ENCODE assay signal across 8 cellular contexts in the genomic region with DNA sequence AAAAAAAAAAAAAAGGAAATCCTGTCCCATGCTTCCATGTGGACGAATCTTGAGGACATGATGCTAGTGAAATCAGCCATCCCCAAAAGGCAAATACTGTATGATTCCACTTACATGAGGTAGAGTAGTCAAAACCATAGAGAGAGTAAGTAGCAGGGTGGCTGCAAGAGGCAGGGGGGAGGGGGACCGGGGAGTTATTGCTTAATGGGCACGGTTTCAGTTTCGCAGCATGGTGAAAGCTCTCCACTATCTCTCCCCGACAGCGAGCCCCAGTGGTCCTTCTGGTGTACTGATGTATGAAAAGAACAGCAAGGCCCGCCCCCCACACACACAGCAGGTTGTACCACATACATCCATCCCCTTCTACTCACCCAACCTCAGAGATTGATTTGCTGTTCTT. TPM values are rescaled to one million over a fixed set of nuclear protein-coding genes. Genes with fewer than 3 reads are reported as not detected.
A peak's percentile ranks its signal among the peaks of the same experiment; 100 is the strongest.
DNase-seq lines count a peak whose midpoint lies in the region; ATAC-seq and TF ChIP-seq lines count a peak whose summit lies in the region.

No MANE protein-coding gene starts in this region.

- H3K27me3 ChIP-seq in GM23338 (ENCODE audit: insufficient read depth) (no peaks in the 10 kb centered on the region), testis (no peaks in the 10 kb centered on the region)

- no peaks in the 10 kb centered on the region for H4K20me1 ChIP-seq in GM23338 (replicated peaks; ENCODE audit: insufficient read depth)

- 71 to 72% methylated on average over 7 of the region's 7 CpGs for WGBS in testis, 2 donors

- POLR2A ChIA-PET in naive thymus-derived CD8-positive, alpha-beta T cell (lab: Charles Lee): interaction anchor here (0.7 to 1.1 kb wide), 2 partner anchors 24 to 52 kb away, joined by 6 to 7 read pairs; no protein-coding TSS in a partner anchor

- no peaks in the 10 kb centered on the region for H3F3A ChIP-seq in GM23338 (replicated peaks; ENCODE audit: low read depth)

- no peak overlapping the region for H2AFZ ChIP-seq in GM23338

- no peaks in the 10 kb centered on the region for H3K9me3 ChIP-seq in testis

- no peak overlapping the region; the same call in 1 of the 2 replicates for H3K27ac Mint-ChIP-seq in GM23338
- peak overlapping the region in 6 of 10 donors; percentile 15 to 91 (median 76) for H3K27ac Mint-ChIP-seq in naive thymus-derived CD8-positive, alpha-beta T cell

- peak; percentile 79 for ATAC-seq in GM23338
- ATAC-seq in naive thymus-derived CD8-positive, alpha-beta T cell: peak; percentile 94 to 99

- no peaks in the 10 kb centered on the region for H3K79me2 ChIP-seq in GM23338 (replicated peaks; ENCODE audit: insufficient read depth)

- TF ChIP-seq CTCF in GM10266 (IDR thresholded peaks at IDR 0.05; ENCODE audit: control insufficient read depth, insufficient read depth, low read depth, missing control alignments) (peak; percentile 50), GM23338 (conservative IDR thresholded peaks at IDR 0.05; ENCODE audit: low read depth in 2 of 2) (peak; percentile 17 to 35; a peak in 2 of 4 replicates), testis (IDR thresholded peaks at IDR 0.05) (no peak)

- no peaks in the 10 kb centered on the region for H3K9me3 Mint-ChIP-seq in GM23338
- H3K9me3 Mint-ChIP-seq in naive thymus-derived CD8-positive, alpha-beta T cell: no peaks in the 10 kb centered on the region

- peaks cover 12% of the 10 kb centered on the region; the same call in 2 of the 3 replicates for H3K36me3 Mint-ChIP-seq in GM23338 (ENCODE audit: low read depth)
- H3K36me3 Mint-ChIP-seq in naive thymus-derived CD8-positive, alpha-beta T cell: peaks cover 0 to 24% (median 11%) of the 10 kb centered on the region in 3 donors

- no peaks in the 10 kb centered on the region for H3K36me3 ChIP-seq in GM23338 (ENCODE audit: insufficient read depth)
- no peaks in the 10 kb centered on the region for H3K36me3 ChIP-seq in testis (ENCODE audit: low read depth, missing control alignments)

- H3K27ac ChIP-seq in GM23338 (ENCODE audit: low read depth): no peak overlapping the region
- H3K27ac ChIP-seq in testis: no peak overlapping the region

- no peak for TF ChIP-seq POLR2A in testis (IDR thresholded peaks at IDR 0.05)

- H3K4me3 ChIP-seq in GM23338 (no peak overlapping the region), testis (no peak overlapping the region)

- H3K4me1 Mint-ChIP-seq in GM23338: peaks cover 15% of the 10 kb centered on the region
- H3K4me1 Mint-ChIP-seq in naive thymus-derived CD8-positive, alpha-beta T cell: peaks cover 0 to 9% (median 5%) of the 10 kb centered on the region in 4 donors

- H3K9me2 ChIP-seq in GM23338 (ENCODE audit: insufficient read depth): no peaks in the 10 kb centered on the region

- no peak overlapping the region for H3K4me3 Mint-ChIP-seq in GM23338
- H3K4me3 Mint-ChIP-seq in naive thymus-derived CD8-positive, alpha-beta T cell: no peak overlapping the region

- peak; percentile 88 for DNase-seq in GM10266 (ENCODE audit: extremely low spot score)
- DNase-seq in GM23338 (ENCODE audit: low spot score): peak; percentile 74
- peak; percentile 95 for DNase-seq in MV-4-11 (lab: John Stamatoyannopoulos, UW)
- DNase-seq in activated CD4-positive, CD25-positive, alpha-beta regulatory T cell (lab: John Stamatoyannopoulos, UW): peak; percentile 28 to 57 (median 44)
- DNase-seq in cerebellum (ENCODE audit: low spot score): peak; percentile 62
- peak; percentile 31 to 75 (median 66) for DNase-seq in naive thymus-derived CD8-positive, alpha-beta T cell
- peak; percentile 56 for DNase-seq in testis
- no peak for DNase-seq in SW480 (ENCODE audit: low spot score)

- no peak overlapping the region for H3K4me2 ChIP-seq in GM23338

- H3K4me1 ChIP-seq in GM23338 (ENCODE audit: insufficient read depth) (peaks cover 9% of the 10 kb centered on the region), testis (no peaks in the 10 kb centered on the region)

- H3K27me3 Mint-ChIP-seq in GM23338 (ENCODE audit: insufficient read depth, low read depth, poor library complexity): no peaks in the 10 kb centered on the region
- H3K27me3 Mint-ChIP-seq in naive thymus-derived CD8-positive, alpha-beta T cell: no peaks in the 10 kb centered on the region

- intact Hi-C loops in testis (cut with DNase I; ENCODE audit: low total_unique reads): no loop called here

TF ChIP-seq in GM23338, 12 proteins besides CTCF, POLR2A, EP300 and RAD21:
- TF ChIP-seq, protein P1, sequence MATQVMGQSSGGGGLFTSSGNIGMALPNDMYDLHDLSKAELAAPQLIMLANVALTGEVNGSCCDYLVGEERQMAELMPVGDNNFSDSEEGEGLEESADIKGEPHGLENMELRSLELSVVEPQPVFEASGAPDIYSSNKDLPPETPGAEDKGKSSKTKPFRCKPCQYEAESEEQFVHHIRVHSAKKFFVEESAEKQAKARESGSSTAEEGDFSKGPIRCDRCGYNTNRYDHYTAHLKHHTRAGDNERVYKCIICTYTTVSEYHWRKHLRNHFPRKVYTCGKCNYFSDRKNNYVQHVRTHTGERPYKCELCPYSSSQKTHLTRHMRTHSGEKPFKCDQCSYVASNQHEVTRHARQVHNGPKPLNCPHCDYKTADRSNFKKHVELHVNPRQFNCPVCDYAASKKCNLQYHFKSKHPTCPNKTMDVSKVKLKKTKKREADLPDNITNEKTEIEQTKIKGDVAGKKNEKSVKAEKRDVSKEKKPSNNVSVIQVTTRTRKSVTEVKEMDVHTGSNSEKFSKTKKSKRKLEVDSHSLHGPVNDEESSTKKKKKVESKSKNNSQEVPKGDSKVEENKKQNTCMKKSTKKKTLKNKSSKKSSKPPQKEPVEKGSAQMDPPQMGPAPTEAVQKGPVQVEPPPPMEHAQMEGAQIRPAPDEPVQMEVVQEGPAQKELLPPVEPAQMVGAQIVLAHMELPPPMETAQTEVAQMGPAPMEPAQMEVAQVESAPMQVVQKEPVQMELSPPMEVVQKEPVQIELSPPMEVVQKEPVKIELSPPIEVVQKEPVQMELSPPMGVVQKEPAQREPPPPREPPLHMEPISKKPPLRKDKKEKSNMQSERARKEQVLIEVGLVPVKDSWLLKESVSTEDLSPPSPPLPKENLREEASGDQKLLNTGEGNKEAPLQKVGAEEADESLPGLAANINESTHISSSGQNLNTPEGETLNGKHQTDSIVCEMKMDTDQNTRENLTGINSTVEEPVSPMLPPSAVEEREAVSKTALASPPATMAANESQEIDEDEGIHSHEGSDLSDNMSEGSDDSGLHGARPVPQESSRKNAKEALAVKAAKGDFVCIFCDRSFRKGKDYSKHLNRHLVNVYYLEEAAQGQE (IDR thresholded peaks at IDR 0.05; ENCODE audit: unreplicated experiment): no peak

RNA-seq across cellular contexts. Expression of a gene that starts 32.8 kb away (rescaled TPM):
- total RNA-seq in GM23338 (2014; rRNA removed; shearing (Covaris generic)): 3.8 and 7.3 TPM in 2 replicates
- polyA plus RNA-seq in GM23338 (2016; fragmentation: Nextera tagmentation; extraction: Ambion mirVana): 2.1 and 3.3 TPM in 2 replicates
- 4.7 TPM for total RNA-seq in cerebellum
- total RNA-seq in naive thymus-derived CD8-positive, alpha-beta T cell: 10 to 100 TPM; 16.9 to 18.9 TPM
- polyA plus RNA-seq in naive thymus-derived CD8-positive, alpha-beta T cell: 1 to 10 TPM; 5.7 to 9.3 (median 6.4) TPM
- total RNA-seq in testis: 10 to 100 TPM; 11.9 to 12.9 TPM
- polyA plus RNA-seq in testis (ENCODE audit: insufficient read depth, low read depth, low replicate concordance): 4.6 TPM

RNA-seq across cellular contexts. Expression of a gene that starts 58.9 kb away (rescaled TPM):
- total RNA-seq in GM23338 (2014; rRNA removed; shearing (Covaris generic)): 104 and 113 TPM in 2 replicates
- polyA plus RNA-seq in GM23338 (2016; fragmentation: Nextera tagmentation; extraction: Ambion mirVana) (197 and 229 TPM in 2 replicates), testis (ENCODE audit: insufficient read depth, low read depth, low replicate concordance) (21.8 TPM)
- total RNA-seq in cerebellum (16.0 TPM), testis (10 to 100 TPM; 14.7 to 17.8 TPM)
- total RNA-seq in naive thymus-derived CD8-positive, alpha-beta T cell: 10 to 100 TPM; 13.8 to 15.7 TPM
- polyA plus RNA-seq in naive thymus-derived CD8-positive, alpha-beta T cell: 10 to 100 TPM; 26.0 to 28.2 (median 27.0) TPM

Comparison
In these comparisons a context has a peak if more than half of its experiments do, and no peak if none do; other contexts are left out.
1. CTCF ChIP-seq: peak in GM10266 (single experiment) and GM23338 (2 of 2); none in testis (0 of 3).